Comparison of ENCODE assay signal across 9 cellular contexts in the genomic region with DNA sequence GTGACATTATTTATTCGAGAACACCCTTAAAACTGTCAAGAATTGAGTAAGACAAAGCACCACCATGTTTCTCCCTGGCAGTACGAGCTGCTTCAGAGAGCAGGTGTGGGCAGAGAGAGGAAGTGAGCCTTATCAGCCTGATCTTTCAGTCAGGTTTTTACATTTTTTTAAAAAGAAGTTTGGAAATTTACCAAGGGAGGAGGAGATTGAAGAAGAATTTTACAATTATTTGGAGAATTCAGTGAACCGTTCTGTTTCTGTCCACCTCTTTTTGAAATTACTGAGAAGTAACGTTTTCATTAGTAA.
A peak's percentile ranks its signal among the peaks of the same experiment; 100 is the strongest.
DNase-seq lines count a peak whose midpoint lies in the region; ATAC-seq and TF ChIP-seq lines count a peak whose summit lies in the region.
"Had no signal": no experiment of that assay in that cellular context is flagged by ENCODE, and none has a peak within 500 bp of the region (broad histone marks: within the 10 kb centered on the region; RNA-seq: fewer than 3 reads in every experiment).

No MANE protein-coding gene starts in this region.

- TF ChIP-seq EP300 in transverse colon (IDR thresholded peaks at IDR 0.05; ENCODE audit: low read depth): no peak

- H3K36me3 ChIP-seq in Loucy (ENCODE audit: insufficient read depth, low read length) (no peaks in the 10 kb centered on the region), tibial artery (no peaks in the 10 kb centered on the region), transverse colon (no peaks in the 10 kb centered on the region)
- H3K36me3 ChIP-seq: upper lobe of right lung had no signal

- peak overlapping the region; percentile 76 for H2AFZ ChIP-seq in Loucy (ENCODE audit: low read length)

- no peak overlapping the region for H3K4me3 ChIP-seq in Loucy (ENCODE audit: low read length, poor library complexity, severe bottlenecking)
- no peak overlapping the region for H3K4me3 ChIP-seq in tibial artery
- H3K4me3 ChIP-seq in transverse colon: no peak overlapping the region
- H3K4me3 ChIP-seq: upper lobe of right lung had no signal

- intact Hi-C loops in tibial artery (cut with DNase I; ENCODE audit: low total_unique reads): no loop called here
- intact Hi-C loops in transverse colon (cut with DNase I; ENCODE audit: low total_unique reads): no loop called here

- WGBS in transverse colon (ENCODE audit: low coverage in 1 of 2), 2 donors: 76 to 82% methylated on average over 3 to 4 of the region's 4 CpGs

- H3K27me3 ChIP-seq in Loucy (ENCODE audit: insufficient read depth, low read length, poor library complexity, severe bottlenecking) (no peaks in the 10 kb centered on the region), tibial artery (no peaks in the 10 kb centered on the region), transverse colon (no peaks in the 10 kb centered on the region)
- H3K27me3 ChIP-seq: upper lobe of right lung had no signal

- no peaks in the 10 kb centered on the region for H4K20me1 ChIP-seq in Loucy (ENCODE audit: insufficient read depth, low read length, poor library complexity, severe bottlenecking)

- peaks cover 18% of the 10 kb centered on the region for H3K4me1 ChIP-seq in Loucy (ENCODE audit: insufficient read depth, low read length, poor library complexity, severe bottlenecking)
- H3K4me1 ChIP-seq in tibial artery: peaks cover 0 to 8% (median 0%) of the 10 kb centered on the region in 4 donors
- peaks cover 0 to 15% (median 4%) of the 10 kb centered on the region in 4 donors for H3K4me1 ChIP-seq in transverse colon

- ATAC-seq in GM18498 (IDR thresholded peaks at IDR 0.05; ENCODE audit: unreplicated experiment): peak; percentile 60
- ATAC-seq in GM21717 (IDR thresholded peaks at IDR 0.05; ENCODE audit: unreplicated experiment): peak; percentile 62
- ATAC-seq in GM21423 (IDR thresholded peaks at IDR 0.05; ENCODE audit: unreplicated experiment): no peak
- ATAC-seq: upper lobe of right lung had no signal

- DNase-seq in kidney glomerular epithelial cell (lab: John Stamatoyannopoulos, UW): peak; percentile 76
- no peak for DNase-seq in tibial artery
- no peak for DNase-seq in transverse colon
- no peak for DNase-seq in SKM-1 (lab: John Stamatoyannopoulos, UW; ENCODE audit: unreplicated experiment)
- DNase-seq: upper lobe of right lung had no signal

- no peak overlapping the region for H3K27ac ChIP-seq in tibial artery
- H3K27ac ChIP-seq in transverse colon: no peak overlapping the region
- H3K27ac ChIP-seq: upper lobe of right lung had no signal

- H3K9ac ChIP-seq in Loucy (ENCODE audit: low read depth, low read length, poor library complexity, severe bottlenecking): no peak overlapping the region

- TF ChIP-seq CTCF in Loucy (conservative IDR thresholded peaks at IDR 0.05; ENCODE audit: low read length) (no peak), tibial artery (IDR thresholded peaks at IDR 0.05) (no peak), transverse colon (IDR thresholded peaks at IDR 0.05) (no peak)

- in situ Hi-C loops in transverse colon (cut with MboI; ENCODE audit: low pct_ligation_motif_present in 1 of 4, low pct_unique_long_range_greater_than_20kb in 1 of 4, low sequenced_read_pairs in 3 of 4): no loop called here

- no peaks in the 10 kb centered on the region for H3F3A ChIP-seq in Loucy (ENCODE audit: low read depth)

- no peak for TF ChIP-seq POLR2A in transverse colon (IDR thresholded peaks at IDR 0.05)

- H3K9me3 ChIP-seq in Loucy (ENCODE audit: insufficient read depth, low read depth, low read length) (no peaks in the 10 kb centered on the region), tibial artery (no peaks in the 10 kb centered on the region), transverse colon (no peaks in the 10 kb centered on the region)
- H3K9me3 ChIP-seq: upper lobe of right lung had no signal

- H3K9me2 ChIP-seq in Loucy (replicated peaks; ENCODE audit: low read depth, low read length): no peaks in the 10 kb centered on the region

- H3K79me2 ChIP-seq in Loucy (ENCODE audit: insufficient read depth, low read length): no peaks in the 10 kb centered on the region

- H3K4me2 ChIP-seq in Loucy (ENCODE audit: low read depth, low read length, poor library complexity, severe bottlenecking): peak overlapping the region; percentile 23
